Comparison of ENCODE assay signal across 13 cellular contexts in genomic region chr11:47235163-47235562, GRCh38. TPM values are rescaled to one million over a fixed set of nuclear protein-coding genes. Genes with fewer than 3 reads are reported as not detected.
DNase-seq lines count a peak whose midpoint lies in the region; ATAC-seq and TF ChIP-seq lines count a peak whose summit lies in the region.
"Had no signal": no experiment of that assay in that cellular context is flagged by ENCODE, and none has a peak within 500 bp of the region (broad histone marks: within the 10 kb centered on the region; RNA-seq: fewer than 3 reads in every experiment).

No MANE protein-coding gene starts in this region.

- H3K4me3 ChIP-seq in WERI-Rb-1 (ENCODE audit: low read depth, low read length) (no peak overlapping the region), endodermal cell (ENCODE audit: low read length) (no peak overlapping the region)
- H3K4me3 ChIP-seq: SJCRH30, spleen had no signal

- peak overlapping the region; percentile 80; the same call in 1 of the 2 replicates for H3K27ac ChIP-seq in WERI-Rb-1
- no peak overlapping the region for H3K27ac ChIP-seq in endodermal cell (ENCODE audit: low read depth, low read length)
- H3K27ac ChIP-seq: SJCRH30, spleen had no signal

- no peaks in the 10 kb centered on the region for H3K9me3 ChIP-seq in WERI-Rb-1 (ENCODE audit: severe bottlenecking)
- H3K9me3 ChIP-seq in endodermal cell (ENCODE audit: control insufficient read depth, low read length): no peaks in the 10 kb centered on the region
- H3K9me3 ChIP-seq: SJCRH30, spleen had no signal

- H3K27ac Mint-ChIP-seq in activated T-cell treated with anti-CD3 and anti-CD28 coated beads, Interleukin-2, amount 50 U/mL, for 72 hours: peak overlapping the region; percentile 61
- no peak overlapping the region for H3K27ac Mint-ChIP-seq in endodermal cell
- peak overlapping the region; percentile 82 for H3K27ac Mint-ChIP-seq in stimulated activated naive CD8-positive, alpha-beta T cell treated with anti-CD3 and anti-CD28 coated beads, Interleukin-15, Interleukin-2, amounts not matched to agents 100 ng/mL and 50 ng/mL, for 24 hours
- no peak overlapping the region for H3K27ac Mint-ChIP-seq in WTC11

- CTCF ChIA-PET in WTC11 (lab: Charles Lee): interaction anchor here (0.6 to 7.2 kb wide), 8 partner anchors 13 to 120 kb away, joined by 3 to 84 read pairs (median 6); partner anchors contain the start of genes ACP2, NR1H3 and PACSIN3

- peak overlapping the region in 1 of 2 donors; percentile 56 for H3K4me3 Mint-ChIP-seq in activated T-cell treated with anti-CD3 and anti-CD28 coated beads, Interleukin-2, amount 50 U/mL, for 72 hours
- no peak overlapping the region for H3K4me3 Mint-ChIP-seq in endodermal cell
- peak overlapping the region; percentile 45 for H3K4me3 Mint-ChIP-seq in stimulated activated naive CD8-positive, alpha-beta T cell treated with anti-CD3 and anti-CD28 coated beads, Interleukin-15, Interleukin-2, amounts not matched to agents 100 ng/mL and 50 ng/mL, for 24 hours
- H3K4me3 Mint-ChIP-seq in WTC11: no peak overlapping the region

- H3K27me3 Mint-ChIP-seq in activated T-cell treated with anti-CD3 and anti-CD28 coated beads, Interleukin-2, amount 50 U/mL, for 72 hours (ENCODE audit: low read depth): no peaks in the 10 kb centered on the region
- H3K27me3 Mint-ChIP-seq in endodermal cell (ENCODE audit: insufficient read depth) (no peaks in the 10 kb centered on the region), WTC11 (ENCODE audit: low read depth) (no peaks in the 10 kb centered on the region)
- no peaks in the 10 kb centered on the region for H3K27me3 Mint-ChIP-seq in stimulated activated naive CD8-positive, alpha-beta T cell treated with anti-CD3 and anti-CD28 coated beads, Interleukin-15, Interleukin-2, amounts not matched to agents 100 ng/mL and 50 ng/mL, for 24 hours

- peak in 1 of 2 donors; percentile 16 for ATAC-seq in activated T-cell treated with anti-CD3 and anti-CD28 coated beads, Interleukin-2, amount 50 U/mL, for 72 hours (replicated peaks in 1 of 2)
- no peak for ATAC-seq in HG03280 (IDR thresholded peaks at IDR 0.05; ENCODE audit: unreplicated experiment)
- no peak for ATAC-seq in WTC11

- H3K36me3 ChIP-seq in WERI-Rb-1 (peaks cover 22% of the 10 kb centered on the region), endodermal cell (ENCODE audit: control insufficient read depth, insufficient read depth, low read length) (peaks cover 24% of the 10 kb centered on the region)

- H3K27me3 ChIP-seq in WERI-Rb-1 (ENCODE audit: insufficient read depth, low read depth, severe bottlenecking) (no peaks in the 10 kb centered on the region), endodermal cell (ENCODE audit: control insufficient read depth, insufficient read depth, low read length, poor library complexity, severe bottlenecking) (no peaks in the 10 kb centered on the region)
- H3K27me3 ChIP-seq: SJCRH30, spleen had no signal

- POLR2A ChIA-PET in WTC11 (lab: Charles Lee): interaction anchor here (2.4 to 2.5 kb wide), 2 partner anchors 14 to 50 kb away, joined by 12 to 17 read pairs; partner anchors contain the start of gene ACP2

- 97 to 100% methylated on average over 4 to 12 of the region's 12 CpGs for WGBS in endodermal cell (ENCODE audit: insufficient coverage in 1 of 2, insufficient read length in 1 of 2), 2 experiments

- TF ChIP-seq CTCF in WERI-Rb-1 (IDR thresholded peaks at IDR 0.05; ENCODE audit: low read depth, low read length) (no peak), endodermal cell (conservative IDR thresholded peaks at IDR 0.05) (peak; percentile 16), WTC11 (IDR thresholded peaks at IDR 0.05) (no peak)

- peaks cover 37% of the 10 kb centered on the region for H3K4me1 Mint-ChIP-seq in activated T-cell treated with anti-CD3 and anti-CD28 coated beads, Interleukin-2, amount 50 U/mL, for 72 hours (ENCODE audit: low read depth)
- H3K4me1 Mint-ChIP-seq in endodermal cell (no peaks in the 10 kb centered on the region), WTC11 (peaks cover 3% of the 10 kb centered on the region; the same call in 1 of the 2 replicates)
- peaks cover 30% of the 10 kb centered on the region for H3K4me1 Mint-ChIP-seq in stimulated activated naive CD8-positive, alpha-beta T cell treated with anti-CD3 and anti-CD28 coated beads, Interleukin-15, Interleukin-2, amounts not matched to agents 100 ng/mL and 50 ng/mL, for 24 hours (ENCODE audit: low read depth)

- no peak overlapping the region for H3K9ac ChIP-seq in endodermal cell (ENCODE audit: extremely low read depth, low read length, poor library complexity, severe bottlenecking)

- DNase-seq in activated T-cell treated with anti-CD3 and anti-CD28 coated beads, Interleukin-2, amount 50 U/mL, for 72 hours: no peak
- DNase-seq in activated T-cell treated with anti-CD3 and anti-CD28 coated beads, Interleukin-2, amount 50 U/mL, for 48 hours: no peak
- DNase-seq in WERI-Rb-1 (no peak), endodermal cell (no peak), WTC11 (ENCODE audit: low spot score) (no peak)
- no peak for DNase-seq in stimulated activated CD4-positive, alpha-beta T cell treated with anti-CD3 and anti-CD28 coated beads, Interleukin-12 subunit alpha, Interleukin-12 subunit beta, amount 100 ng/mL, for 4 hours
- DNase-seq: glutamatergic neuron, NCI-H1694, SJCRH30, spleen had no signal

- no peaks in the 10 kb centered on the region for H3K4me1 ChIP-seq in endodermal cell (ENCODE audit: control insufficient read depth, insufficient read depth, low read length)
- H3K4me1 ChIP-seq: SJCRH30, spleen had no signal

- peaks cover 14 to 42% of the 10 kb centered on the region in 2 donors for H3K36me3 Mint-ChIP-seq in activated T-cell treated with anti-CD3 and anti-CD28 coated beads, Interleukin-2, amount 50 U/mL, for 72 hours (ENCODE audit: insufficient read depth in 2 of 2)
- H3K36me3 Mint-ChIP-seq in endodermal cell (ENCODE audit: low read depth): peaks cover 25% of the 10 kb centered on the region
- H3K36me3 Mint-ChIP-seq in stimulated activated naive CD8-positive, alpha-beta T cell treated with anti-CD3 and anti-CD28 coated beads, Interleukin-15, Interleukin-2, amounts not matched to agents 100 ng/mL and 50 ng/mL, for 24 hours (ENCODE audit: low read depth): peaks cover 62% of the 10 kb centered on the region
- peaks cover 57% of the 10 kb centered on the region for H3K36me3 Mint-ChIP-seq in WTC11

- H3K9me3 Mint-ChIP-seq in activated T-cell treated with anti-CD3 and anti-CD28 coated beads, Interleukin-2, amount 50 U/mL, for 72 hours: no peaks in the 10 kb centered on the region
- H3K9me3 Mint-ChIP-seq in endodermal cell: no peaks in the 10 kb centered on the region
- H3K9me3 Mint-ChIP-seq in stimulated activated naive CD8-positive, alpha-beta T cell treated with anti-CD3 and anti-CD28 coated beads, Interleukin-15, Interleukin-2, amounts not matched to agents 100 ng/mL and 50 ng/mL, for 24 hours: no peaks in the 10 kb centered on the region
- no peaks in the 10 kb centered on the region for H3K9me3 Mint-ChIP-seq in WTC11

TF ChIP-seq in WTC11, 78 proteins besides CTCF, POLR2A, EP300 and RAD21 (continues in another document):
- TF ChIP-seq ZMAT4 (CRISPR knock-in tag; IDR thresholded peaks at IDR 0.05) (no peak), SP1 (CRISPR knock-in tag; conservative IDR thresholded peaks at IDR 0.05) (no peak), RORB (CRISPR knock-in tag; IDR thresholded peaks at IDR 0.05) (no peak)
- TF ChIP-seq, protein P1, sequence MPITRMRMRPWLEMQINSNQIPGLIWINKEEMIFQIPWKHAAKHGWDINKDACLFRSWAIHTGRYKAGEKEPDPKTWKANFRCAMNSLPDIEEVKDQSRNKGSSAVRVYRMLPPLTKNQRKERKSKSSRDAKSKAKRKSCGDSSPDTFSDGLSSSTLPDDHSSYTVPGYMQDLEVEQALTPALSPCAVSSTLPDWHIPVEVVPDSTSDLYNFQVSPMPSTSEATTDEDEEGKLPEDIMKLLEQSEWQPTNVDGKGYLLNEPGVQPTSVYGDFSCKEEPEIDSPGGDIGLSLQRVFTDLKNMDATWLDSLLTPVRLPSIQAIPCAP (CRISPR knock-in tag; IDR thresholded peaks at IDR 0.05): no peak
- TF ChIP-seq, protein P2, sequence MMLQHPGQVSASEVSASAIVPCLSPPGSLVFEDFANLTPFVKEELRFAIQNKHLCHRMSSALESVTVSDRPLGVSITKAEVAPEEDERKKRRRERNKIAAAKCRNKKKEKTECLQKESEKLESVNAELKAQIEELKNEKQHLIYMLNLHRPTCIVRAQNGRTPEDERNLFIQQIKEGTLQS (CRISPR knock-in tag; conservative IDR thresholded peaks at IDR 0.05): no peak

RNA-seq across cellular contexts. Expression of gene ACP2, which starts 13.5 kb away (rescaled TPM):
- 10 to 100 TPM in 1 of 2 donors, 1 to 10 TPM in 1; 8.8 to 12.8 TPM for total RNA-seq in activated T-cell treated with anti-CD3 and anti-CD28 coated beads, Interleukin-2, amount 50 U/mL, for 72 hours
- total RNA-seq in endodermal cell (10 to 100 TPM; 42.9 to 45.9 TPM), WTC11 (2021) (18.7 to 19.6 TPM (median 19.2 TPM) in 3 replicates)
- polyA plus RNA-seq in endodermal cell (2013, experiment 1 of 2): 34.7 TPM
- polyA plus RNA-seq in endodermal cell (2013, experiment 2 of 2): 28.7 TPM

RNA-seq across cellular contexts. Expression of gene DDB2, which starts 20.4 kb away (rescaled TPM):
- total RNA-seq in activated T-cell treated with anti-CD3 and anti-CD28 coated beads, Interleukin-2, amount 50 U/mL, for 72 hours: 100 to 1,000 TPM; 306 to 397 TPM
- 10 to 100 TPM; 20.9 to 31.2 TPM for total RNA-seq in endodermal cell
- 72.6 TPM for polyA plus RNA-seq in endodermal cell (2013, experiment 1 of 2)
- 69.3 TPM for polyA plus RNA-seq in endodermal cell (2013, experiment 2 of 2)
- 124 to 144 TPM (median 124 TPM) in 3 replicates for total RNA-seq in WTC11 (2021)

RNA-seq across cellular contexts. Expression of gene NR1H3, which starts 22.6 kb away (rescaled TPM):
- 10 to 100 TPM in 1 of 2 donors, 1 to 10 TPM in 1; 8.1 to 16.1 TPM for total RNA-seq in activated T-cell treated with anti-CD3 and anti-CD28 coated beads, Interleukin-2, amount 50 U/mL, for 72 hours
- total RNA-seq in endodermal cell (10 to 100 TPM; 29.4 to 34.6 TPM), WTC11 (2021) (26.3 to 31.1 TPM (median 29.9 TPM) in 3 replicates)
- 19.1 TPM for polyA plus RNA-seq in endodermal cell (2013, experiment 1 of 2)
- 17.6 TPM for polyA plus RNA-seq in endodermal cell (2013, experiment 2 of 2)

RNA-seq across cellular contexts. Expression of gene MADD, which starts 34.8 kb away (rescaled TPM):
- 10 to 100 TPM; 68.6 to 73.5 TPM for total RNA-seq in activated T-cell treated with anti-CD3 and anti-CD28 coated beads, Interleukin-2, amount 50 U/mL, for 72 hours
- total RNA-seq in endodermal cell (10 to 100 TPM; 30.2 to 36.0 TPM), WTC11 (2021) (39.4 to 47.5 TPM (median 40.6 TPM) in 3 replicates)
- 35.6 TPM for polyA plus RNA-seq in endodermal cell (2013, experiment 1 of 2)
- 30.8 TPM for polyA plus RNA-seq in endodermal cell (2013, experiment 2 of 2)

RNA-seq across cellular contexts. Expression of gene PACSIN3, which starts 48.9 kb away (rescaled TPM):
- total RNA-seq in activated T-cell treated with anti-CD3 and anti-CD28 coated beads, Interleukin-2, amount 50 U/mL, for 72 hours: 10 to 100 TPM in 1 of 2 donors, 1 to 10 TPM in 1; 4.6 to 10.2 TPM
- total RNA-seq in endodermal cell (10 to 100 TPM; 48.0 to 66.6 TPM), WTC11 (2021) (74.5 to 77.1 TPM (median 76.8 TPM) in 3 replicates)
- polyA plus RNA-seq in endodermal cell (2013, experiment 1 of 2): 22.9 TPM
- polyA plus RNA-seq in endodermal cell (2013, experiment 2 of 2): 18.0 TPM
- polyA plus RNA-seq: neural cell had no signal

Comparison
In these comparisons a context has a peak if more than half of its experiments do, and no peak if none do; other contexts are left out.
1. H3K27ac Mint-ChIP-seq: peak in activated T-cell treated with anti-CD3 and anti-CD28 coated beads, Interleukin-2, amount 50 U/mL, for 72 hours (single experiment) and stimulated activated naive CD8-positive, alpha-beta T cell treated with anti-CD3 and anti-CD28 coated beads, Interleukin-15, Interleukin-2, amounts not matched to agents 100 ng/mL and 50 ng/mL, for 24 hours (single experiment); none in endodermal cell (single experiment) and WTC11 (single experiment).